Comparison of ENCODE assay signal across 9 cellular contexts in genomic region chr6:166572370-166573261, GRCh38. TPM values are rescaled to one million over a fixed set of nuclear protein-coding genes. Genes with fewer than 3 reads are reported as not detected.
DNase-seq lines count a peak whose midpoint lies in the region; ATAC-seq, FAIRE-seq and TF ChIP-seq lines count a peak whose summit lies in the region.
"Had no signal": no experiment of that assay in that cellular context is flagged by ENCODE, and none has a peak within 500 bp of the region (broad histone marks: within the 10 kb centered on the region; RNA-seq: fewer than 3 reads in every experiment).

No MANE protein-coding gene starts in this region.

- peaks cover 0 to 3% of the 10 kb centered on the region in 2 donors for H3K4me1 Mint-ChIP-seq in immature natural killer cell

- peak overlapping the region in 1 of 6 donors; percentile 73 for H3K27ac Mint-ChIP-seq in immature natural killer cell

- TF ChIP-seq CTCF in Peyer's patch (IDR thresholded peaks at IDR 0.05) (no peak), fibroblast of villous mesenchyme (IDR thresholded peaks at IDR 0.05; ENCODE audit: insufficient read depth, low read depth, low read length) (no peak)

- FAIRE-seq in GM12891 (lab: Jason Lieb, UNC), result peak; percentile 60

- no peak for DNase-seq in GM12891 (ENCODE audit: insufficient read length, low spot score)
- no peak for DNase-seq in Peyer's patch
- DNase-seq in fibroblast of villous mesenchyme (ENCODE audit: low read depth), result peak; percentile 95
- peak; percentile 45 for DNase-seq in posterior vena cava (ENCODE audit: low spot score)
- DNase-seq in immature natural killer cell, result no peak
- DNase-seq in NK-92 (lab: John Stamatoyannopoulos, UW; ENCODE audit: unreplicated experiment), result no peak

- no peaks in the 10 kb centered on the region for H3K36me3 ChIP-seq in Peyer's patch

- peaks cover 3 to 10% (median 4%) of the 10 kb centered on the region in 3 donors for H3K27me3 Mint-ChIP-seq in immature natural killer cell (ENCODE audit: low read depth in 3 of 3)

- H3K36me3 Mint-ChIP-seq in immature natural killer cell, result peaks cover 4 to 11% (median 6%) of the 10 kb centered on the region in 3 donors

- intact Hi-C loops in posterior vena cava (cut with DNase I), result no loop called here

- ATAC-seq in HG03025 (IDR thresholded peaks at IDR 0.05; ENCODE audit: low FRiP score, unreplicated experiment) (no peak), HG02981 (IDR thresholded peaks at IDR 0.05; ENCODE audit: unreplicated experiment) (no peak)

- peaks cover 1 to 8% (median 4%) of the 10 kb centered on the region in 6 donors for H3K9me3 Mint-ChIP-seq in immature natural killer cell

- no peaks in the 10 kb centered on the region for H3K27me3 ChIP-seq in Peyer's patch

- H3K27ac ChIP-seq in Peyer's patch, result peak overlapping the region in 3 of 4 donors; percentile 38 to 48 (median 47)

- no peaks in the 10 kb centered on the region for H3K9me3 ChIP-seq in Peyer's patch

- H3K4me1 ChIP-seq in Peyer's patch, result peaks cover 0 to 10% (median 0%) of the 10 kb centered on the region in 4 donors

- H3K4me3 ChIP-seq in Peyer's patch (no peak overlapping the region), fibroblast of villous mesenchyme (ENCODE audit: low read depth, low read length) (no peak overlapping the region)

- no peak overlapping the region for H3K4me3 Mint-ChIP-seq in immature natural killer cell
- H3K4me3 Mint-ChIP-seq: neural crest cell had no signal

- TF ChIP-seq POLR2A in GM12891 (IDR thresholded peaks at IDR 0.05; ENCODE audit: low read depth, low read length) (no peak), Peyer's patch (IDR thresholded peaks at IDR 0.05) (no peak)

TF ChIP-seq in GM12891, 5 proteins besides CTCF, POLR2A, EP300 and RAD21:
- TF ChIP-seq PAX5 (IDR thresholded peaks at IDR 0.05; ENCODE audit: insufficient read depth, low read length, severe bottlenecking) (no peak), POLR2AphosphoS5 (IDR thresholded peaks at IDR 0.05; ENCODE audit: low read depth, low read length) (no peak), SPI1 (IDR thresholded peaks at IDR 0.05; ENCODE audit: low read depth, low read length) (no peak), TAF1 (IDR thresholded peaks at IDR 0.05; ENCODE audit: low read depth, low read length) (no peak), POU2F2 (IDR thresholded peaks at IDR 0.05; ENCODE audit: low read depth, low read length) (no peak)

RNA-seq across cellular contexts. Expression of gene RAMACL, which starts 13.9 kb away (rescaled TPM):
- 0.22 TPM for polyA plus RNA-seq in GM12891 (2012; ENCODE audit: low read depth, missing spikeins)
- total RNA-seq in Peyer's patch (1 to 10 TPM in 3 of 4 donors, not detected in 1; 1.1 to 1.5 (median 1.1) TPM), fibroblast of villous mesenchyme (0.43 and 0.97 TPM in 2 replicates), posterior vena cava (1 to 10 TPM; 1.7 to 2.7 TPM)
- polyA plus RNA-seq in immature natural killer cell, result under 1 TPM; 0.18 to 0.58 (median 0.38) TPM

RNA-seq across cellular contexts. Expression of gene RPS6KA2, which starts 54.4 kb away (rescaled TPM):
- polyA plus RNA-seq in GM12891 (2012; ENCODE audit: low read depth, missing spikeins), result 3.9 TPM
- total RNA-seq in Peyer's patch (100 to 1,000 TPM in 1 of 4 donors, 10 to 100 TPM in 3; 12.1 to 116 (median 26.4) TPM), fibroblast of villous mesenchyme (15.5 and 20.0 TPM in 2 replicates), posterior vena cava (10 to 100 TPM; 34.0 to 43.4 TPM)
- 1 to 10 TPM; 2.5 to 5.3 (median 3.4) TPM for polyA plus RNA-seq in immature natural killer cell

Comparison
In these comparisons a context has a peak if more than half of its experiments do, and no peak if none do; other contexts are left out.
1. DNase-seq: peak in fibroblast of villous mesenchyme (single experiment) and posterior vena cava (single experiment); none in GM12891 (single experiment), Peyer's patch (0 of 3), immature natural killer cell (0 of 3) and NK-92 (single experiment).